In the genomic region with DNA sequence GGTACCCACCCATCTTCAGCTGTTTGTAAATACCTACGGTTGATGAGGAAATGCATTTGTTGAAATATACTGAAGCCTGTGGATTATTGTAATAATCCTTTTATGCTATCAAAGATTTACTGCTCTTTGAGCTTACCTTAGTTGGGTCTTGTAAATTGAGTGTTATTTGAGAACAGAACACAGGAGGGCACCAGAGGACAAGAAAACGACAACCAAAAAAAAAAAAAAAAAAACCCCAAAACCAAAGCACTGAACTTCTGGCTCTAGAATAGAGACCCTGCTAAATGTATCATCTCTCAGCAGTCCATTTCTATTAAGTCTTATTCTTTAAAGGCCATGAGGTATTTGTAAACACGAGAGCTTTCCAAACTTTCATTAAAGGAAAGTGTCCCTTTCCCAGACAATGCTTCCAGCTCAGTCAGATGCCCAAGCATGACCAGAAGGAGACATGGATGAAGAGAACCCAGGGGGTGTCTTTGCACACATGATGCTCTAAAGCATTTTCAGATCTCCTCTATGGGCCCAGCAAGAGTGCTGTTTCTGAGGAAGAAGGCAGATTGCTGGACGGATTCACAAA, we compare ENCODE assay signal across 9 cellular contexts.
A peak's percentile ranks its signal among the peaks of the same experiment; 100 is the strongest.
DNase-seq lines count a peak whose midpoint lies in the region; ATAC-seq and TF ChIP-seq lines count a peak whose summit lies in the region.
"Had no signal": no experiment of that assay in that cellular context is flagged by ENCODE, and none has a peak within 500 bp of the region (broad histone marks: within the 10 kb centered on the region; RNA-seq: fewer than 3 reads in every experiment).

No MANE protein-coding gene starts in this region.

- no peak for ATAC-seq in CD4-positive, alpha-beta T cell (ENCODE audit: poor library complexity)
- ATAC-seq in stimulated activated effector memory CD8-positive, alpha-beta T cell treated with anti-CD3 and anti-CD28 coated beads, Interleukin-12 subunit alpha, Interleukin-12 subunit beta, amount 100 ng/mL, for 72 hours: no peak
- no peak for ATAC-seq in GM19035 (IDR thresholded peaks at IDR 0.05; ENCODE audit: unreplicated experiment)
- ATAC-seq: mucosa of descending colon had no signal

- no peaks in the 10 kb centered on the region for H3K36me3 ChIP-seq in mesenchymal stem cell (ENCODE audit: control insufficient read depth in 1 of 2, insufficient read depth in 2 of 2, low read depth in 1 of 2, low read length in 2 of 2)

- H3K4me3 Mint-ChIP-seq in CD4-positive, alpha-beta T cell: no peak overlapping the region
- H3K4me3 Mint-ChIP-seq in stimulated activated effector memory CD8-positive, alpha-beta T cell treated with anti-CD3 and anti-CD28 coated beads, Interleukin-12 subunit alpha, Interleukin-12 subunit beta, amount 100 ng/mL, for 72 hours: no peak overlapping the region

- in situ Hi-C loops in G401 (cut with HindIII; ENCODE audit: low sequenced_read_pairs): no loop called here

- H2AK5ac ChIP-seq in mesenchymal stem cell (ENCODE audit: low read length, severe bottlenecking): no peak overlapping the region

- H2BK120ac ChIP-seq in mesenchymal stem cell (ENCODE audit: low read depth, low read length): no peak overlapping the region

- H3K18ac ChIP-seq in mesenchymal stem cell (ENCODE audit: low read depth in 1 of 2, low read length in 2 of 2): no peak overlapping the region

- no peak overlapping the region for H2BK5ac ChIP-seq in mesenchymal stem cell (ENCODE audit: low read depth, low read length, poor library complexity, severe bottlenecking)

- 33% methylated on average over 3 of the region's 4 CpGs for WGBS in mesenchymal stem cell

- no peak overlapping the region for H3K4ac ChIP-seq in mesenchymal stem cell (ENCODE audit: low read depth in 1 of 2, low read length in 2 of 2)

- H3K14ac ChIP-seq in mesenchymal stem cell (ENCODE audit: low read length in 2 of 2): no peak overlapping the region

- H4K8ac ChIP-seq in mesenchymal stem cell (ENCODE audit: low read length): no peak overlapping the region

- H3K27ac ChIP-seq in mesenchymal stem cell (ENCODE audit: low read length, poor library complexity, severe bottlenecking): no peak overlapping the region
- H3K27ac ChIP-seq in CD4-positive, alpha-beta T cell (ENCODE audit: low read depth, low read length): no peak overlapping the region

- no peaks in the 10 kb centered on the region for H3K9me3 ChIP-seq in mesenchymal stem cell (ENCODE audit: control insufficient read depth, low read length)
- H3K9me3 ChIP-seq in CD4-positive, alpha-beta T cell (ENCODE audit: control insufficient read depth, low read length): no peaks in the 10 kb centered on the region
- H3K9me3 ChIP-seq: mucosa of descending colon had no signal

- H3K27ac Mint-ChIP-seq in CD4-positive, alpha-beta T cell: no peak overlapping the region
- no peak overlapping the region for H3K27ac Mint-ChIP-seq in stimulated activated effector memory CD8-positive, alpha-beta T cell treated with anti-CD3 and anti-CD28 coated beads, Interleukin-12 subunit alpha, Interleukin-12 subunit beta, amount 100 ng/mL, for 72 hours

- no peak overlapping the region for H3K23ac ChIP-seq in mesenchymal stem cell (ENCODE audit: low read length in 2 of 2)

- intact Hi-C loops in CD4-positive, alpha-beta T cell (cut with DNase I, micrococcal nuclease): no loop called here

- peaks cover 4 to 22% of the 10 kb centered on the region in 2 experiments for H3K27me3 ChIP-seq in mesenchymal stem cell (ENCODE audit: control insufficient read depth in 1 of 2, insufficient read depth in 1 of 2, low read length in 2 of 2)
- no peaks in the 10 kb centered on the region for H3K27me3 ChIP-seq in CD4-positive, alpha-beta T cell (ENCODE audit: control insufficient read depth, insufficient read depth, low read length)

- no peak overlapping the region for H3K4me3 ChIP-seq in mesenchymal stem cell (ENCODE audit: insufficient read depth in 1 of 2, low read depth in 1 of 2, low read length in 2 of 2)
- H3K4me3 ChIP-seq: mucosa of descending colon had no signal

- no peak overlapping the region for H3K9ac ChIP-seq in mesenchymal stem cell (ENCODE audit: low read length)

- POLR2A ChIA-PET in CD4-positive, alpha-beta T cell (lab: Charles Lee): no interaction called here

- no peaks in the 10 kb centered on the region for H3K4me1 Mint-ChIP-seq in CD4-positive, alpha-beta T cell (ENCODE audit: low read depth)
- H3K4me1 Mint-ChIP-seq in stimulated activated effector memory CD8-positive, alpha-beta T cell treated with anti-CD3 and anti-CD28 coated beads, Interleukin-12 subunit alpha, Interleukin-12 subunit beta, amount 100 ng/mL, for 72 hours: no peaks in the 10 kb centered on the region

- no peaks in the 10 kb centered on the region for H3K9me3 Mint-ChIP-seq in CD4-positive, alpha-beta T cell
- H3K9me3 Mint-ChIP-seq in stimulated activated effector memory CD8-positive, alpha-beta T cell treated with anti-CD3 and anti-CD28 coated beads, Interleukin-12 subunit alpha, Interleukin-12 subunit beta, amount 100 ng/mL, for 72 hours: peaks cover 5% of the 10 kb centered on the region

- no peaks in the 10 kb centered on the region for H3K4me1 ChIP-seq in mesenchymal stem cell (ENCODE audit: control insufficient read depth, insufficient read depth, low read depth, low read length)

- no peak overlapping the region for H4K91ac ChIP-seq in mesenchymal stem cell (ENCODE audit: low read length)

- TF ChIP-seq CTCF in LNCAP (IDR thresholded peaks at IDR 0.05): peak; percentile 63
- TF ChIP-seq CTCF in CD4-positive, alpha-beta T cell (IDR thresholded peaks at IDR 0.05): no peak

- no peak overlapping the region for H2BK15ac ChIP-seq in mesenchymal stem cell (ENCODE audit: low read depth, poor library complexity, severe bottlenecking)

- no peaks in the 10 kb centered on the region for H3K79me1 ChIP-seq in mesenchymal stem cell (replicated peaks; ENCODE audit: low read length, poor library complexity, severe bottlenecking)

- no peak overlapping the region for H2AFZ ChIP-seq in mesenchymal stem cell (ENCODE audit: low read depth, low read length)

- peaks cover 14% of the 10 kb centered on the region for H3K27me3 Mint-ChIP-seq in CD4-positive, alpha-beta T cell

- no peak overlapping the region for H3K4me2 ChIP-seq in mesenchymal stem cell (ENCODE audit: low read length, poor library complexity, severe bottlenecking)

- CTCF ChIA-PET in CD4-positive, alpha-beta T cell (lab: Charles Lee): no interaction called here

- no peak overlapping the region for H2BK12ac ChIP-seq in mesenchymal stem cell (ENCODE audit: low read length in 2 of 2)

- H3K36me3 Mint-ChIP-seq in CD4-positive, alpha-beta T cell (ENCODE audit: low read depth): no peaks in the 10 kb centered on the region
- no peaks in the 10 kb centered on the region for H3K36me3 Mint-ChIP-seq in stimulated activated effector memory CD8-positive, alpha-beta T cell treated with anti-CD3 and anti-CD28 coated beads, Interleukin-12 subunit alpha, Interleukin-12 subunit beta, amount 100 ng/mL, for 72 hours

- DNase-seq in G401 (ENCODE audit: low spot score): peak; percentile 57
- DNase-seq in astrocyte of the hippocampus (ENCODE audit: low read depth, low spot score): peak; percentile 58
- peak; percentile 47 for DNase-seq in mesenchymal stem cell
- no peak for DNase-seq in activated CD4-positive, alpha-beta T cell treated with anti-CD3 and anti-CD28 coated beads for 48 hours
- no peak for DNase-seq in CD4-positive, alpha-beta T cell
- DNase-seq in stimulated activated effector memory CD8-positive, alpha-beta T cell treated with anti-CD3 and anti-CD28 coated beads, Interleukin-12 subunit alpha, Interleukin-12 subunit beta, amount 100 ng/mL, for 72 hours (ENCODE audit: low spot score in 2 of 2): no peak

Comparison
In these comparisons a context has a peak if more than half of its experiments do, and no peak if none do; other contexts are left out.
1. DNase-seq: peak in G401 (single experiment), astrocyte of the hippocampus (single experiment) and mesenchymal stem cell (single experiment); none in activated CD4-positive, alpha-beta T cell treated with anti-CD3 and anti-CD28 coated beads for 48 hours (single experiment), CD4-positive, alpha-beta T cell (0 of 10) and stimulated activated effector memory CD8-positive, alpha-beta T cell treated with anti-CD3 and anti-CD28 coated beads, Interleukin-12 subunit alpha, Interleukin-12 subunit beta, amount 100 ng/mL, for 72 hours (0 of 2).